Comparison of ENCODE assay signal across 27 cellular contexts in genomic region chr6:44067073-44067759, GRCh38.
DNase-seq lines count a peak whose midpoint lies in the region; ATAC-seq and TF ChIP-seq lines count a peak whose summit lies in the region.
"Had no signal": no experiment of that assay in that cellular context is flagged by ENCODE, and none has a peak within 500 bp of the region (broad histone marks: within the 10 kb centered on the region; RNA-seq: fewer than 3 reads in every experiment).

No MANE protein-coding gene starts in this region.

- ATAC-seq in activated T-helper 17 cell treated with anti-CD3 and anti-CD28 coated beads, Interleukin-2, amount 50 U/mL, for 72 hours (replicated peaks) = no peak
- no peak for ATAC-seq in stimulated activated naive B cell treated with anti-CD40 and anti-IgM and Interleukin-4, amounts not matched to agents 10 μg/mL and 1 μg/mL and 100 μg/mL, for 72 hours (replicated peaks)
- ATAC-seq in HG02884 (IDR thresholded peaks at IDR 0.05; ENCODE audit: unreplicated experiment) = no peak
- ATAC-seq: foreskin keratinocyte, mucosa of descending colon had no signal

- H3K9me3 Mint-ChIP-seq in activated T-helper 17 cell treated with anti-CD3 and anti-CD28 coated beads, Interleukin-2, amount 50 U/mL, for 72 hours = no peaks in the 10 kb centered on the region
- H3K9me3 Mint-ChIP-seq in stimulated activated naive B cell treated with anti-CD40 and anti-IgM and Interleukin-4, amounts not matched to agents 10 μg/mL and 1 μg/mL and 100 μg/mL, for 72 hours = no peaks in the 10 kb centered on the region
- H3K9me3 Mint-ChIP-seq: activated CD4-positive, alpha-beta memory T cell treated with anti-CD3 and anti-CD28 coated beads for 36 hours; activated naive CD4-positive, alpha-beta T cell treated with anti-CD3 and anti-CD28 coated beads for 36 hours had no signal

- TF ChIP-seq CTCF in fibroblast of villous mesenchyme (IDR thresholded peaks at IDR 0.05; ENCODE audit: insufficient read depth, low read depth, low read length) = no peak

- H3K4me3 ChIP-seq in fibroblast of villous mesenchyme (ENCODE audit: low read depth, low read length) = no peak overlapping the region
- H3K4me3 ChIP-seq: dorsolateral prefrontal cortex, GM23248, hepatocyte, left ventricle myocardium inferior, mucosa of descending colon, thoracic aorta had no signal

- H3K4me3 Mint-ChIP-seq in activated T-helper 17 cell treated with anti-CD3 and anti-CD28 coated beads, Interleukin-2, amount 50 U/mL, for 72 hours = no peak overlapping the region
- no peak overlapping the region for H3K4me3 Mint-ChIP-seq in stimulated activated naive B cell treated with anti-CD40 and anti-IgM and Interleukin-4, amounts not matched to agents 10 μg/mL and 1 μg/mL and 100 μg/mL, for 72 hours
- H3K4me3 Mint-ChIP-seq: activated CD4-positive, alpha-beta memory T cell treated with anti-CD3 and anti-CD28 coated beads for 36 hours; activated naive CD4-positive, alpha-beta T cell treated with anti-CD3 and anti-CD28 coated beads for 36 hours; B cell had no signal

- H3K4me1 Mint-ChIP-seq in activated T-helper 17 cell treated with anti-CD3 and anti-CD28 coated beads, Interleukin-2, amount 50 U/mL, for 72 hours = peaks cover 10% of the 10 kb centered on the region
- H3K4me1 Mint-ChIP-seq in stimulated activated naive B cell treated with anti-CD40 and anti-IgM and Interleukin-4, amounts not matched to agents 10 μg/mL and 1 μg/mL and 100 μg/mL, for 72 hours = peaks cover 21 to 27% of the 10 kb centered on the region in 2 donors
- H3K4me1 Mint-ChIP-seq: B cell had no signal

- peak overlapping the region; percentile 75 for H3K27ac Mint-ChIP-seq in activated T-helper 17 cell treated with anti-CD3 and anti-CD28 coated beads, Interleukin-2, amount 50 U/mL, for 72 hours
- H3K27ac Mint-ChIP-seq in stimulated activated naive B cell treated with anti-CD40 and anti-IgM and Interleukin-4, amounts not matched to agents 10 μg/mL and 1 μg/mL and 100 μg/mL, for 72 hours = peak overlapping the region; percentile 6
- H3K27ac Mint-ChIP-seq: activated CD4-positive, alpha-beta memory T cell treated with anti-CD3 and anti-CD28 coated beads for 36 hours; activated naive CD4-positive, alpha-beta T cell treated with anti-CD3 and anti-CD28 coated beads for 36 hours; B cell had no signal

- H3K27me3 Mint-ChIP-seq in activated T-helper 17 cell treated with anti-CD3 and anti-CD28 coated beads, Interleukin-2, amount 50 U/mL, for 72 hours = peaks cover 8% of the 10 kb centered on the region
- peaks cover 40 to 50% of the 10 kb centered on the region in 2 donors for H3K27me3 Mint-ChIP-seq in stimulated activated naive B cell treated with anti-CD40 and anti-IgM and Interleukin-4, amounts not matched to agents 10 μg/mL and 1 μg/mL and 100 μg/mL, for 72 hours

- DNase-seq in activated effector memory CD4-positive, alpha-beta T cell treated with anti-CD3 and anti-CD28 coated beads, Interleukin-2, amount 50 U/mL, for 16 hours = peak; percentile 56
- DNase-seq in activated effector memory CD4-positive, alpha-beta T cell treated with Interleukin-2 at 50 U/mL for 16 hours = no peak
- peak; percentile 73 for DNase-seq in fibroblast of villous mesenchyme (ENCODE audit: low read depth)
- no peak for DNase-seq in stimulated activated naive B cell treated with anti-CD40 and anti-IgM and Interleukin-4, amounts not matched to agents 10 μg/mL and 1 μg/mL and 100 μg/mL, for 72 hours
- DNase-seq in substantia nigra (lab: John Stamatoyannopoulos, UW) = no peak
- no peak for DNase-seq in stimulated activated CD4-positive, alpha-beta T cell treated with anti-CD3 and anti-CD28 coated beads, Interleukin-1b, Interleukin-23, amount 100 ng/mL, for 48 hours
- DNase-seq: 8988T; activated CD4-positive, alpha-beta memory T cell treated with anti-CD3 and anti-CD28 coated beads for 36 hours; activated naive CD4-positive, alpha-beta T cell treated with anti-CD3 and anti-CD28 coated beads for 36 hours; activated T-cell treated with anti-CD3 and anti-CD28 coated beads, Interleukin-2, amount 50 U/mL, for 1 hour; caudate nucleus; dorsolateral prefrontal cortex; EL; foreskin keratinocyte; GM23248; left ventricle myocardium inferior; mucosa of descending colon; NCI-H146; NCI-H2171 treated with DMSO at 0.1 percent for 48 hours; NCI-H526 treated with DMSO at 0.1 percent for 48 hours; SHP77 had no signal

- no peak overlapping the region for H3K27ac ChIP-seq in substantia nigra (ENCODE audit: low read depth, low read length, poor library complexity, severe bottlenecking)
- H3K27ac ChIP-seq: dorsolateral prefrontal cortex, epithelial cell of prostate, foreskin keratinocyte, GM23248, hepatocyte, left ventricle myocardium inferior, thoracic aorta had no signal

- H3K36me3 Mint-ChIP-seq in activated T-helper 17 cell treated with anti-CD3 and anti-CD28 coated beads, Interleukin-2, amount 50 U/mL, for 72 hours (ENCODE audit: low read depth) = no peaks in the 10 kb centered on the region
- no peaks in the 10 kb centered on the region for H3K36me3 Mint-ChIP-seq in stimulated activated naive B cell treated with anti-CD40 and anti-IgM and Interleukin-4, amounts not matched to agents 10 μg/mL and 1 μg/mL and 100 μg/mL, for 72 hours
- H3K36me3 Mint-ChIP-seq: activated CD4-positive, alpha-beta memory T cell treated with anti-CD3 and anti-CD28 coated beads for 36 hours had no signal

Comparison
In these comparisons a context has a peak if more than half of its experiments do, and no peak if none do; other contexts are left out.
1. DNase-seq: peak in activated effector memory CD4-positive, alpha-beta T cell treated with anti-CD3 and anti-CD28 coated beads, Interleukin-2, amount 50 U/mL, for 16 hours (single experiment) and fibroblast of villous mesenchyme (single experiment); none in activated effector memory CD4-positive, alpha-beta T cell treated with Interleukin-2 at 50 U/mL for 16 hours (single experiment), stimulated activated naive B cell treated with anti-CD40 and anti-IgM and Interleukin-4, amounts not matched to agents 10 μg/mL and 1 μg/mL and 100 μg/mL, for 72 hours (single experiment), substantia nigra (0 of 49) and stimulated activated CD4-positive, alpha-beta T cell treated with anti-CD3 and anti-CD28 coated beads, Interleukin-1b, Interleukin-23, amount 100 ng/mL, for 48 hours (single experiment).